In the genomic region with DNA sequence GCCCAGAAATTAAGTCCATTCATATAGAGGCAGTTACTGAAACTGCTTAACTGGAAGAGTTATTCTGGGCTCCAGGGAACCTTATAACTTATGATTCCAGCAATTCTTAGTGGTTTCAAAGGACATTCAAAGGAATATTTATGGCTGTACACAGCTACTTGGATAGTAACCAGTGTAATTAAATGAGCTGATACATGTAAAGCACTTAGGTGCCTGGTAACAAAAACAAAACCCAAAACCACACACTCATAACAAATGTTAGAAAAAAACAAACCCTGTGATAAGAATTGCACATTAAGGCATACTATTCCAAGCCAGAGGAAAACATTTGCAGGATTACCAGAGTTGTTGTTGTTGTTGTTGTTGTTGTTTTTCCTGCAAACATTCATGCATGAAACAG, we compare ENCODE assay signal across 22 cellular contexts. TPM values are rescaled to one million over a fixed set of nuclear protein-coding genes. Genes with fewer than 3 reads are reported as not detected.
DNase-seq lines count a peak whose midpoint lies in the region; ATAC-seq and TF ChIP-seq lines count a peak whose summit lies in the region.
"Had no signal": no experiment of that assay in that cellular context is flagged by ENCODE, and none has a peak within 500 bp of the region (broad histone marks: within the 10 kb centered on the region; RNA-seq: fewer than 3 reads in every experiment).

No MANE protein-coding gene starts in this region.

- no peak overlapping the region for H3K27ac ChIP-seq in HEK293 (ENCODE audit: extremely low read depth, low read depth, low read length)
- H3K27ac ChIP-seq: breast epithelium, epithelial cell of prostate, gastrocnemius medialis, thoracic aorta had no signal

- H3K9me3 Mint-ChIP-seq in activated naive CD8-positive, alpha-beta T cell treated with anti-CD3 and anti-CD28 coated beads, Interleukin-2, amount 50 U/mL, for 24 hours = no peaks in the 10 kb centered on the region
- no peaks in the 10 kb centered on the region for H3K9me3 Mint-ChIP-seq in activated naive CD8-positive, alpha-beta T cell treated with anti-CD3 and anti-CD28 coated beads for 36 hours
- H3K9me3 Mint-ChIP-seq in central memory CD8-positive, alpha-beta T cell = no peaks in the 10 kb centered on the region
- H3K9me3 Mint-ChIP-seq: activated naive CD8-positive, alpha-beta T cell treated with anti-CD3 and anti-CD28 coated beads, Interleukin-2, amount 10 ng/mL, durations not matched to agents 7 days and 5 days; activated T-helper 1 cell treated with anti-CD3 and anti-CD28 coated beads, Interleukin-12 subunit alpha, Interleukin-12 subunit beta, Interleukin-2, Interleukin-4 antibody, amounts not matched to agents 30 ng/mL and 10 ng/mL and 1 ng/mL, durations not matched to agents 14 hours and 24 hours and 36 hours; dendritic cell treated with granulocyte-macrophage colony-stimulating factor and Interleukin-4, amounts not matched to agents 40 ng/mL and 50 ng/mL, for 4 days had no signal

- H3K4me3 ChIP-seq in HEK293 (ENCODE audit: low read depth, low read length) = no peak overlapping the region
- H3K4me3 ChIP-seq: breast epithelium, gastrocnemius medialis, thoracic aorta had no signal

- peak overlapping the region; percentile 44 for H3K27ac Mint-ChIP-seq in activated naive CD8-positive, alpha-beta T cell treated with anti-CD3 and anti-CD28 coated beads, Interleukin-2, amount 50 U/mL, for 24 hours
- H3K27ac Mint-ChIP-seq in activated naive CD8-positive, alpha-beta T cell treated with anti-CD3 and anti-CD28 coated beads for 36 hours = no peak overlapping the region
- H3K27ac Mint-ChIP-seq in central memory CD8-positive, alpha-beta T cell (ENCODE audit: low read depth) = peak overlapping the region; percentile 26
- H3K27ac Mint-ChIP-seq: activated T-helper 1 cell treated with anti-CD3 and anti-CD28 coated beads, Interleukin-12 subunit alpha, Interleukin-12 subunit beta, Interleukin-2, Interleukin-4 antibody, amounts not matched to agents 30 ng/mL and 10 ng/mL and 1 ng/mL, durations not matched to agents 14 hours and 24 hours and 36 hours; dendritic cell treated with granulocyte-macrophage colony-stimulating factor and Interleukin-4, amounts not matched to agents 40 ng/mL and 50 ng/mL, for 4 days had no signal

- peaks cover 55% of the 10 kb centered on the region for H3K4me1 ChIP-seq in HEK293 (ENCODE audit: control insufficient read depth, insufficient read depth, low read length)
- H3K4me1 ChIP-seq: breast epithelium, gastrocnemius medialis had no signal

- no peak for ATAC-seq in activated naive CD8-positive, alpha-beta T cell treated with anti-CD3 and anti-CD28 coated beads, Interleukin-2, amount 50 U/mL, for 24 hours
- ATAC-seq in central memory CD8-positive, alpha-beta T cell (replicated peaks; ENCODE audit: extremely low read depth, poor library complexity, severe bottlenecking) = no peak
- ATAC-seq in GM21515 (IDR thresholded peaks at IDR 0.05; ENCODE audit: unreplicated experiment) = no peak
- ATAC-seq: gastrocnemius medialis had no signal

- no peaks in the 10 kb centered on the region for H3K9me3 ChIP-seq in HEK293 (ENCODE audit: control insufficient read depth, insufficient read depth, low read depth, low read length)
- H3K9me3 ChIP-seq: breast epithelium, gastrocnemius medialis, thoracic aorta had no signal

- peaks cover 71% of the 10 kb centered on the region for H3K36me3 Mint-ChIP-seq in activated naive CD8-positive, alpha-beta T cell treated with anti-CD3 and anti-CD28 coated beads, Interleukin-2, amount 50 U/mL, for 24 hours (ENCODE audit: low read depth)
- peaks cover 44% of the 10 kb centered on the region for H3K36me3 Mint-ChIP-seq in activated naive CD8-positive, alpha-beta T cell treated with anti-CD3 and anti-CD28 coated beads for 36 hours
- H3K36me3 Mint-ChIP-seq in central memory CD8-positive, alpha-beta T cell (ENCODE audit: insufficient read depth) = peaks cover 74% of the 10 kb centered on the region

- CTCF ChIA-PET in HEK293 (lab: Yijun Ruan, JAX) = interaction anchor here (0.6 to 3.3 kb wide), 3 partner anchors 26 to 274 kb away, joined by 3 to 17 read pairs (median 6); no protein-coding TSS in a partner anchor

- TF ChIP-seq CTCF in HEK293 (tag by site-specific recombination; IDR thresholded peaks at IDR 0.05) = no peak

- peaks cover 69% of the 10 kb centered on the region for H3K4me1 Mint-ChIP-seq in activated naive CD8-positive, alpha-beta T cell treated with anti-CD3 and anti-CD28 coated beads, Interleukin-2, amount 50 U/mL, for 24 hours
- H3K4me1 Mint-ChIP-seq in activated naive CD8-positive, alpha-beta T cell treated with anti-CD3 and anti-CD28 coated beads for 36 hours = peaks cover 61% of the 10 kb centered on the region
- peaks cover 58% of the 10 kb centered on the region for H3K4me1 Mint-ChIP-seq in central memory CD8-positive, alpha-beta T cell
- H3K4me1 Mint-ChIP-seq: CD14-positive monocyte had no signal

- peaks cover 0 to 2% of the 10 kb centered on the region in 2 experiments; a peak in 2 of 3 replicates for H3K36me3 ChIP-seq in HEK293 (ENCODE audit: control insufficient read depth in 2 of 2, insufficient read depth in 1 of 2, low read length in 2 of 2)
- H3K36me3 ChIP-seq: breast epithelium, gastrocnemius medialis, thoracic aorta had no signal

- DNase-seq in activated naive CD8-positive, alpha-beta T cell treated with anti-CD3 and anti-CD28 coated beads, Interleukin-2, amount 50 U/mL, for 24 hours = no peak
- DNase-seq in activated naive CD8-positive, alpha-beta T cell treated with anti-CD3 and anti-CD28 coated beads for 36 hours = no peak
- no peak for DNase-seq in central memory CD8-positive, alpha-beta T cell (ENCODE audit: low spot score in 2 of 2)
- DNase-seq in renal cortical epithelial cell (ENCODE audit: low read depth) = peak; percentile 71
- DNase-seq in NCI-H2081 treated with DMSO at 0.1 percent for 48 hours (lab: John Stamatoyannopoulos, UW) = no peak
- no peak for DNase-seq in dedifferentiated amniotic fluid mesenchymal stem cell (ENCODE audit: extremely low spot score)
- DNase-seq: ACHN; activated naive CD8-positive, alpha-beta T cell treated with anti-CD3 and anti-CD28 coated beads, Interleukin-2, amount 10 ng/mL, durations not matched to agents 7 days and 5 days; DMS79; gastrocnemius medialis; NCI-H146; NCI-H2227 treated with DMSO at 0.1 percent for 48 hours; NCI-H774; retina had no signal

- POLR2A ChIA-PET in HEK293 (lab: Yijun Ruan, JAX) = no interaction called here

- no peak overlapping the region for H3K4me3 Mint-ChIP-seq in activated naive CD8-positive, alpha-beta T cell treated with anti-CD3 and anti-CD28 coated beads, Interleukin-2, amount 50 U/mL, for 24 hours
- H3K4me3 Mint-ChIP-seq in activated naive CD8-positive, alpha-beta T cell treated with anti-CD3 and anti-CD28 coated beads for 36 hours = no peak overlapping the region
- H3K4me3 Mint-ChIP-seq in central memory CD8-positive, alpha-beta T cell = no peak overlapping the region
- H3K4me3 Mint-ChIP-seq: activated naive CD8-positive, alpha-beta T cell treated with anti-CD3 and anti-CD28 coated beads, Interleukin-2, amount 10 ng/mL, durations not matched to agents 7 days and 5 days; activated T-helper 1 cell treated with anti-CD3 and anti-CD28 coated beads, Interleukin-12 subunit alpha, Interleukin-12 subunit beta, Interleukin-2, Interleukin-4 antibody, amounts not matched to agents 30 ng/mL and 10 ng/mL and 1 ng/mL, durations not matched to agents 14 hours and 24 hours and 36 hours; CD14-positive monocyte; dendritic cell treated with granulocyte-macrophage colony-stimulating factor and Interleukin-4, amounts not matched to agents 40 ng/mL and 50 ng/mL, for 4 days had no signal

- no peaks in the 10 kb centered on the region for H3K27me3 Mint-ChIP-seq in activated naive CD8-positive, alpha-beta T cell treated with anti-CD3 and anti-CD28 coated beads, Interleukin-2, amount 50 U/mL, for 24 hours
- no peaks in the 10 kb centered on the region for H3K27me3 Mint-ChIP-seq in activated naive CD8-positive, alpha-beta T cell treated with anti-CD3 and anti-CD28 coated beads for 36 hours
- H3K27me3 Mint-ChIP-seq in central memory CD8-positive, alpha-beta T cell = no peaks in the 10 kb centered on the region
- H3K27me3 Mint-ChIP-seq: activated naive CD8-positive, alpha-beta T cell treated with anti-CD3 and anti-CD28 coated beads, Interleukin-2, amount 10 ng/mL, durations not matched to agents 7 days and 5 days; dendritic cell treated with granulocyte-macrophage colony-stimulating factor and Interleukin-4, amounts not matched to agents 40 ng/mL and 50 ng/mL, for 4 days had no signal

TF ChIP-seq in HEK293, 187 proteins besides CTCF, POLR2A, EP300 and RAD21 (continues in another document):
- TF ChIP-seq GLI2 (tag by site-specific recombination; IDR thresholded peaks at IDR 0.05; ENCODE audit: borderline replicate concordance, low read depth) (peak; percentile 93), KLF16 (tag by site-specific recombination; IDR thresholded peaks at IDR 0.05) (peak; percentile 44; the same call in 1 of the 2 replicates), ZBTB48 (tag by site-specific recombination; IDR thresholded peaks at IDR 0.05) (no peak), BCL11A (tag by site-specific recombination; IDR thresholded peaks at IDR 0.05; ENCODE audit: low read depth) (peak; percentile 83; the same call in 1 of the 2 replicates), KLF10 (tag by site-specific recombination; IDR thresholded peaks at IDR 0.05) (peak; percentile 69; the same call in 1 of the 2 replicates), ZFP41 (tag by site-specific recombination; IDR thresholded peaks at IDR 0.05; ENCODE audit: borderline replicate concordance) (no peak), ZNF157 (tag by site-specific recombination; IDR thresholded peaks at IDR 0.05) (no peak), ZNF792 (tag by site-specific recombination; IDR thresholded peaks at IDR 0.05) (no peak), MYNN (tag by site-specific recombination; IDR thresholded peaks at IDR 0.05; ENCODE audit: borderline replicate concordance) (no peak), YY1 (tag by site-specific recombination; IDR thresholded peaks at IDR 0.05) (no peak), ZNF221 (tag by site-specific recombination; IDR thresholded peaks at IDR 0.05; ENCODE audit: borderline replicate concordance) (no peak), KLF7 (tag by site-specific recombination; IDR thresholded peaks at IDR 0.05; ENCODE audit: borderline replicate concordance) (0 out of 2 replicates have a peak, but pooled peaks have one; percentile 20), WT1 (tag by site-specific recombination; IDR thresholded peaks at IDR 0.05) (peak; percentile 81), ZNF394 (tag by site-specific recombination; IDR thresholded peaks at IDR 0.05; ENCODE audit: borderline replicate concordance) (peak; percentile 41; the same call in 1 of the 2 replicates), ZNF561 (tag by site-specific recombination; IDR thresholded peaks at IDR 0.05; ENCODE audit: borderline replicate concordance) (peak; percentile 79; the same call in 1 of the 2 replicates)

RNA-seq across cellular contexts. Expression of a gene that starts 51.5 kb away (rescaled TPM):
- total RNA-seq in activated naive CD8-positive, alpha-beta T cell treated with anti-CD3 and anti-CD28 coated beads for 36 hours = 100 to 1,000 TPM; 180 to 198 TPM
- total RNA-seq in renal cortical epithelial cell = 26.9 and 41.2 TPM in 2 replicates

RNA-seq across cellular contexts. Expression of a gene that starts 57.7 kb away (rescaled TPM):
- 10 to 100 TPM; 72.9 to 75.1 TPM for total RNA-seq in activated naive CD8-positive, alpha-beta T cell treated with anti-CD3 and anti-CD28 coated beads for 36 hours
- total RNA-seq in renal cortical epithelial cell = 24.8 and 27.4 TPM in 2 replicates
